8 cellular contexts compared by ENCODE assay signal in the genomic region with DNA sequence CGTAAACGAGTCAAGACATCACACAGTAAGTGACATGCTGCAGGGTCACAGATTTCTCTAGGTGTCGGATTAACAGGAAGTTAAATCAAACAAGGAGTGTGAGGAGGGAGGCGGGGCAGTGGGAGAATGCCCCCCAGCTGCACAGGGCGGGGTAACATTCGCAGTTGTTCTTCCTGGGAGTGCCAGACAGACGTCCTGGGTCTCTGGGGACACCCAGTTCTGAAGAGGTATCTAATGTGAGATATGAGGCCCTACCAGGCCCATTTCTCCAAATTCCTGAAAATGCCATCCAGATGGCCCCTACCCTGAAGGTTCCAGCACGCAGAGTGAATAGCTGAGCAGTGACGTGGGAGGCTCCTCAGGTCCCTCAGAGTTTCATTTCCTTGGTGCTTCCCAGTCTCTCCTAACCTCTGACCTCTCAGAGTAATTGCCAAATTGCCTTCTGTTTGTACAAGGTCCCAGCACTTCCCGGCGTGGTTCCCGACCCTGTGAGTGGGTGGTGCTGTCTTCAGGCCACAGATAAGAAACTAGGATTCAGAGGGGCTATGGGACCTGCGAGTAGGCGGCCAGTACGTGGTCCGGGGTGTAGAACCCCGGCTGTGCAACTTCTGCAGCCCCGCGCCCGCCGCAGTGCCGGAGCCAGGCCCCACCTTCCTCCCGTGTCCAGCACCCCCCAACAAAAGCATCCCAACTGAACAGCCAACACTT. TPM values are rescaled to one million over a fixed set of nuclear protein-coding genes. Genes with fewer than 3 reads are reported as not detected.
DNase-seq lines count a peak whose midpoint lies in the region; ATAC-seq and TF ChIP-seq lines count a peak whose summit lies in the region.

No MANE protein-coding gene starts in this region.

- peak overlapping the region; percentile 70 for H3K27ac ChIP-seq in foreskin keratinocyte

- TF ChIP-seq CTCF in Caco-2 (IDR thresholded peaks at IDR 0.05; ENCODE audit: insufficient read depth in 1 of 2, low read depth in 1 of 2, low read length in 1 of 2, severe bottlenecking in 1 of 2, unreplicated experiment in 1 of 2), result no peak
- no peak for TF ChIP-seq CTCF in foreskin keratinocyte (conservative IDR thresholded peaks at IDR 0.05)
- TF ChIP-seq CTCF in osteocyte (IDR thresholded peaks at IDR 0.05), result no peak

- H3K4me1 ChIP-seq in Caco-2 (peaks cover 63% of the 10 kb centered on the region), foreskin keratinocyte (peaks cover 6% of the 10 kb centered on the region)

- no peaks in the 10 kb centered on the region for H3K9me3 Mint-ChIP-seq in Caco-2 (ENCODE audit: unreplicated experiment)
- no peaks in the 10 kb centered on the region for H3K9me3 Mint-ChIP-seq in activated CD4-positive, alpha-beta memory T cell treated with anti-CD3 and anti-CD28 coated beads for 36 hours
- H3K9me3 Mint-ChIP-seq in osteocyte (ENCODE audit: unreplicated experiment), result no peaks in the 10 kb centered on the region

- H3K36me3 Mint-ChIP-seq in Caco-2 (ENCODE audit: insufficient read depth, unreplicated experiment), result peaks cover 78% of the 10 kb centered on the region
- H3K36me3 Mint-ChIP-seq in activated CD4-positive, alpha-beta memory T cell treated with anti-CD3 and anti-CD28 coated beads for 36 hours, result peaks cover 8% of the 10 kb centered on the region
- peaks cover 27% of the 10 kb centered on the region for H3K36me3 Mint-ChIP-seq in osteocyte (ENCODE audit: unreplicated experiment)

- no peaks in the 10 kb centered on the region for H3K9me3 ChIP-seq in Caco-2

- intact Hi-C loops in Caco-2 (cut with micrococcal nuclease; ENCODE audit: unreplicated experiment), result loop anchor here (5.0 to 10.0 kb wide), 3 partner anchors 77 to 315 kb away; no protein-coding TSS in a partner anchor
- intact Hi-C loops in activated CD4-positive, alpha-beta memory T cell treated with anti-CD3 and anti-CD28 coated beads for 36 hours (cut with micrococcal nuclease), result loop anchor here (2.0 to 5.0 kb wide), 3 partner anchors 15 to 607 kb away; a partner anchor contains a TSS

- H3K4me3 ChIP-seq in Caco-2 (ENCODE audit: low read depth, low read length), result peak overlapping the region; percentile 92

- BruUV-seq in Caco-2 (replicated peaks; lab: Mats Ljungman, UMichigan), result TSS peak; percentile 16

- DNase-seq in Caco-2 (peak; percentile 74 to 90), HT1080 (ENCODE audit: low read depth) (peak; percentile 34), foreskin keratinocyte (peak; percentile 27 to 50), osteocyte (ENCODE audit: extremely low spot score, unreplicated experiment) (no peak), NAMALWA (ENCODE audit: low spot score) (no peak)
- DNase-seq in activated CD4-positive, alpha-beta memory T cell treated with anti-CD3 and anti-CD28 coated beads for 36 hours, result no peak
- no peak for DNase-seq in activated CD4-positive, CD25-positive, alpha-beta regulatory T cell treated with anti-CD3 and anti-CD28 coated beads, Interleukin-2, amount 50 U/mL, for 72 hours

- H3K27ac Mint-ChIP-seq in Caco-2 (ENCODE audit: unreplicated experiment) (peak overlapping the region; percentile 81), osteocyte (ENCODE audit: unreplicated experiment) (peak overlapping the region; percentile 86)
- H3K27ac Mint-ChIP-seq in activated CD4-positive, alpha-beta memory T cell treated with anti-CD3 and anti-CD28 coated beads for 36 hours, result peak overlapping the region; percentile 18

- ATAC-seq in foreskin keratinocyte (peak; percentile 2), HG02678 (IDR thresholded peaks at IDR 0.05; ENCODE audit: unreplicated experiment) (no peak)

- H3K4me3 Mint-ChIP-seq in Caco-2 (ENCODE audit: unreplicated experiment) (peak overlapping the region; percentile 85), osteocyte (ENCODE audit: unreplicated experiment) (peak overlapping the region; percentile 87)
- peak overlapping the region; percentile 67 for H3K4me3 Mint-ChIP-seq in activated CD4-positive, alpha-beta memory T cell treated with anti-CD3 and anti-CD28 coated beads for 36 hours

- POLR2A ChIA-PET in Caco-2 (lab: Charles Lee), result interaction anchor here (0.5 kb wide), 1 partner anchor 517 kb away, joined by 4 read pairs; no protein-coding TSS in a partner anchor
- POLR2A ChIA-PET in activated CD4-positive, alpha-beta memory T cell treated with anti-CD3 and anti-CD28 coated beads for 36 hours (lab: Charles Lee), result interaction anchor here (2.7 kb wide), 1 partner anchor 110 kb away, joined by 12 read pairs; a partner anchor contains a TSS

- peaks cover 13% of the 10 kb centered on the region for H3K36me3 ChIP-seq in Caco-2 (ENCODE audit: control insufficient read depth, insufficient read depth, low read length)

- H3K4me1 Mint-ChIP-seq in Caco-2 (ENCODE audit: low read depth, unreplicated experiment), result peaks cover 67% of the 10 kb centered on the region
- H3K4me1 Mint-ChIP-seq in activated CD4-positive, alpha-beta memory T cell treated with anti-CD3 and anti-CD28 coated beads for 36 hours (ENCODE audit: low read depth), result peaks cover 18% of the 10 kb centered on the region
- H3K4me1 Mint-ChIP-seq in osteocyte (ENCODE audit: unreplicated experiment), result peaks cover 50% of the 10 kb centered on the region

- H3K27me3 Mint-ChIP-seq in Caco-2 (ENCODE audit: insufficient read depth, unreplicated experiment) (no peaks in the 10 kb centered on the region), osteocyte (ENCODE audit: unreplicated experiment) (peaks cover 17% of the 10 kb centered on the region)
- peaks cover 12% of the 10 kb centered on the region for H3K27me3 Mint-ChIP-seq in activated CD4-positive, alpha-beta memory T cell treated with anti-CD3 and anti-CD28 coated beads for 36 hours

- CTCF ChIA-PET in Caco-2 (lab: Charles Lee), result interaction anchor here (1.3 to 1.8 kb wide), 2 partner anchors 29 to 42 kb away, joined by 5 to 9 read pairs; no protein-coding TSS in a partner anchor
- CTCF ChIA-PET in activated CD4-positive, alpha-beta memory T cell treated with anti-CD3 and anti-CD28 coated beads for 36 hours (lab: Charles Lee), result interaction anchor here (0.9 to 5.8 kb wide), 8 partner anchors 11 to 316 kb away, joined by 3 to 80 read pairs (median 22); a partner anchor contains a TSS

- H3K27me3 ChIP-seq in Caco-2 (replicated peaks; ENCODE audit: control insufficient read depth, insufficient read depth, low read length), result no peaks in the 10 kb centered on the region
- peaks cover 21% of the 10 kb centered on the region for H3K27me3 ChIP-seq in foreskin keratinocyte

RNA-seq across cellular contexts. Expression of a gene that starts 1.8 kb away (rescaled TPM):
- total RNA-seq in Caco-2 (2022) (665 and 758 TPM in 2 replicates), foreskin keratinocyte (107 and 109 TPM in 2 replicates), osteocyte (307 and 312 TPM in 2 replicates)
- 91.4 and 106 TPM in 2 replicates for total RNA-seq in HT1080 (2014; rRNA removed; shearing (Covaris generic))
- polyA plus RNA-seq in HT1080 (2015; cell fraction: cytosol; rRNA removed), result 35.4 and 36.3 TPM in 2 replicates
- polyA plus RNA-seq in HT1080 (2015; cell fraction: nucleus; rRNA removed), result 292 and 317 TPM in 2 replicates
- 10 to 100 TPM; 29.6 to 32.0 TPM for total RNA-seq in activated CD4-positive, alpha-beta memory T cell treated with anti-CD3 and anti-CD28 coated beads for 36 hours
- polyA plus RNA-seq in foreskin keratinocyte, result 51.9 and 56.6 TPM in 2 replicates

RNA-seq across cellular contexts. Expression of a gene that starts 19.5 kb away (rescaled TPM):
- total RNA-seq in Caco-2 (2022), result 2.1 and 3.0 TPM in 2 replicates
- total RNA-seq in HT1080 (2014; rRNA removed; shearing (Covaris generic)), result not detected in 2 replicates
- not detected in 2 replicates for polyA plus RNA-seq in HT1080 (2015; cell fraction: cytosol; rRNA removed)
- polyA plus RNA-seq in HT1080 (2015; cell fraction: nucleus; rRNA removed), result not detected in 2 replicates
- not detected for total RNA-seq in activated CD4-positive, alpha-beta memory T cell treated with anti-CD3 and anti-CD28 coated beads for 36 hours
- not detected in 2 replicates for total RNA-seq in foreskin keratinocyte
- polyA plus RNA-seq in foreskin keratinocyte, result not detected in 2 replicates
- total RNA-seq in osteocyte, result not detected in 2 replicates

Comparison
In these comparisons a context has a peak if more than half of its experiments do, and no peak if none do; other contexts are left out.
1. DNase-seq: peak in Caco-2 (2 of 2), HT1080 (single experiment) and foreskin keratinocyte (2 of 2); none in activated CD4-positive, alpha-beta memory T cell treated with anti-CD3 and anti-CD28 coated beads for 36 hours (single experiment), osteocyte (single experiment), activated CD4-positive, CD25-positive, alpha-beta regulatory T cell treated with anti-CD3 and anti-CD28 coated beads, Interleukin-2, amount 50 U/mL, for 72 hours (single experiment) and NAMALWA (single experiment).
2. H3K27ac Mint-ChIP-seq: peak in every context shown above with its lines; median percentile 86 in osteocyte; 81 in Caco-2; 18 in activated CD4-positive, alpha-beta memory T cell treated with anti-CD3 and anti-CD28 coated beads for 36 hours.
3. Peak in every context shown above with its lines, with median percentiles within 50 percentile points of each other: H3K4me3 Mint-ChIP-seq.